8 cellular contexts compared by ENCODE assay signal in genomic region chr3:72100626-72101187, GRCh38.
A peak's percentile ranks its signal among the peaks of the same experiment; 100 is the strongest.
DNase-seq lines count a peak whose midpoint lies in the region; ATAC-seq and TF ChIP-seq lines count a peak whose summit lies in the region.

No MANE protein-coding gene starts in this region.

- ATAC-seq in HG02938 (IDR thresholded peaks at IDR 0.05; ENCODE audit: unreplicated experiment) = peak; percentile 57

- peak in 1 of 2 donors; percentile 33 for DNase-seq in breast epithelium (ENCODE audit: low spot score in 2 of 2)
- DNase-seq in MCF 10A (ENCODE audit: unreplicated experiment) = no peak
- DNase-seq in NCI-H524 (lab: John Stamatoyannopoulos, UW) = peak; percentile 54 to 81
- DNase-seq in activated CD8-positive, alpha-beta memory T cell treated with anti-CD3 and anti-CD28 coated beads for 24 hours = peak; percentile 91
- peak; percentile 91 for DNase-seq in endodermal cell
- DNase-seq in midbrain (lab: John Stamatoyannopoulos, UW) = peak; percentile 80
- peak; percentile 44 for DNase-seq in stimulated activated CD8-positive, alpha-beta memory T cell treated with anti-CD3 and anti-CD28 coated beads, Interleukin-15, amount 100 ng/mL, for 1 hour (ENCODE audit: low read depth)

- H3K9ac ChIP-seq in endodermal cell (ENCODE audit: extremely low read depth, low read length, poor library complexity, severe bottlenecking) = peak overlapping the region; percentile 22

- H3K27ac ChIP-seq in breast epithelium (no peak overlapping the region), endodermal cell (ENCODE audit: low read depth, low read length) (no peak overlapping the region)

- no peak for TF ChIP-seq POLR2A in breast epithelium (IDR thresholded peaks at IDR 0.05)

- no TSS peak for BruUV-seq in MCF 10A (replicated peaks; lab: Mats Ljungman, UMichigan)

- no peaks in the 10 kb centered on the region for H3K36me3 ChIP-seq in breast epithelium
- H3K36me3 ChIP-seq in endodermal cell (ENCODE audit: control insufficient read depth, insufficient read depth, low read length) = no peaks in the 10 kb centered on the region

- H3K27ac Mint-ChIP-seq in MCF 10A (ENCODE audit: low read depth, unreplicated experiment) (no peak overlapping the region), endodermal cell (peak overlapping the region; percentile 87)

- H3K27me3 Mint-ChIP-seq in MCF 10A (ENCODE audit: insufficient read depth, unreplicated experiment) (peaks cover 57% of the 10 kb centered on the region), endodermal cell (ENCODE audit: insufficient read depth) (peaks cover 22% of the 10 kb centered on the region)

- H3K4me3 Mint-ChIP-seq in MCF 10A (ENCODE audit: unreplicated experiment) = no peak overlapping the region
- H3K4me3 Mint-ChIP-seq in endodermal cell = peak overlapping the region; percentile 67

- CTCF ChIA-PET in MCF 10A (lab: Yijun Ruan, JAX) = interaction anchor here (1.2 kb wide), 1 partner anchor 14 kb away, joined by 3 read pairs; no protein-coding TSS in a partner anchor

- no peaks in the 10 kb centered on the region for H3K27me3 ChIP-seq in breast epithelium
- H3K27me3 ChIP-seq in endodermal cell (ENCODE audit: control insufficient read depth, insufficient read depth, low read length, poor library complexity, severe bottlenecking) = no peaks in the 10 kb centered on the region

- no peaks in the 10 kb centered on the region for H3K36me3 Mint-ChIP-seq in MCF 10A (ENCODE audit: insufficient read depth, unreplicated experiment)
- H3K36me3 Mint-ChIP-seq in endodermal cell (ENCODE audit: low read depth) = no peaks in the 10 kb centered on the region

- H3K4me1 ChIP-seq in breast epithelium = peaks cover 0 to 4% of the 10 kb centered on the region in 2 donors
- no peaks in the 10 kb centered on the region for H3K4me1 ChIP-seq in endodermal cell (ENCODE audit: control insufficient read depth, insufficient read depth, low read length)

- POLR2A ChIA-PET in MCF 10A (lab: Yijun Ruan, JAX) = interaction anchor here (1.3 kb wide), 1 partner anchor 83 kb away, joined by 3 read pairs; no protein-coding TSS in a partner anchor

- H3K4me1 Mint-ChIP-seq in MCF 10A (ENCODE audit: insufficient read depth, unreplicated experiment) (peaks cover 5% of the 10 kb centered on the region), endodermal cell (peaks cover 24% of the 10 kb centered on the region)

- H3K9me3 Mint-ChIP-seq in MCF 10A (ENCODE audit: unreplicated experiment) = no peaks in the 10 kb centered on the region
- H3K9me3 Mint-ChIP-seq in endodermal cell = no peaks in the 10 kb centered on the region

- H3K4me3 ChIP-seq in breast epithelium (peak overlapping the region; percentile 20 to 55 (median 23)), endodermal cell (ENCODE audit: low read length) (peak overlapping the region; percentile 72)

- H3K9me3 ChIP-seq in breast epithelium (no peaks in the 10 kb centered on the region), endodermal cell (ENCODE audit: control insufficient read depth, low read length) (no peaks in the 10 kb centered on the region)

- WGBS in endodermal cell (ENCODE audit: insufficient coverage in 1 of 2, insufficient read length in 1 of 2), 2 experiments = 0 to 1% methylated on average over 7 to 21 of the region's 21 CpGs

- TF ChIP-seq CTCF in breast epithelium (IDR thresholded peaks at IDR 0.05) (no peak), MCF 10A (IDR thresholded peaks at IDR 0.05; ENCODE audit: unreplicated experiment) (no peak), endodermal cell (conservative IDR thresholded peaks at IDR 0.05) (peak; percentile 42)

- intact Hi-C loops in breast epithelium (cut with DNase I; ENCODE audit: low total_unique reads) (no loop called here), MCF 10A (cut with micrococcal nuclease) (no loop called here)
